In genomic region chr7:107029764-107030286, GRCh38 we compare ENCODE assay signal across 17 cellular contexts. TPM values are rescaled to one million over a fixed set of nuclear protein-coding genes. Genes with fewer than 3 reads are reported as not detected.
DNase-seq lines count a peak whose midpoint lies in the region; ATAC-seq and TF ChIP-seq lines count a peak whose summit lies in the region.
"Had no signal": no experiment of that assay in that cellular context is flagged by ENCODE, and none has a peak within 500 bp of the region (broad histone marks: within the 10 kb centered on the region; RNA-seq: fewer than 3 reads in every experiment).

No MANE protein-coding gene starts in this region.

- no peaks in the 10 kb centered on the region for H3K9me2 ChIP-seq in SK-N-SH

- CTCF ChIA-PET in SK-N-SH (lab: Yijun Ruan, JAX): interaction anchor here (0.8 to 2.1 kb wide), 9 partner anchors 9 to 236 kb away, joined by 3 to 8 read pairs (median 3); no protein-coding TSS in a partner anchor
- CTCF ChIA-PET in Calu3 (lab: Charles Lee): no interaction called here

- TF ChIP-seq EP300 in SK-N-SH (IDR thresholded peaks at IDR 0.05; ENCODE audit: borderline replicate concordance in 1 of 2, low read depth in 1 of 2, low read length in 1 of 2): no peak

- H3K36me3 Mint-ChIP-seq in neural progenitor cell (no peaks in the 10 kb centered on the region), Calu3 (ENCODE audit: insufficient read depth, unreplicated experiment) (no peaks in the 10 kb centered on the region)
- H3K36me3 Mint-ChIP-seq: CD8-positive, alpha-beta T cell had no signal

- H3K27ac ChIP-seq in SK-N-SH (ENCODE audit: low read depth in 2 of 2, low read length in 1 of 2) (no peak overlapping the region), neural progenitor cell (no peak overlapping the region), uterus (no peak overlapping the region)
- H3K27ac ChIP-seq in BLaER1 treated with 17β-estradiol and CSF1 and Interleukin-3, amounts not matched to agents 10 nM and 100 nM: no peak overlapping the region
- H3K27ac ChIP-seq: BLaER1, GM23248 had no signal

- POLR2A ChIA-PET in SK-N-SH (lab: Yijun Ruan, JAX): no interaction called here

- H3F3A ChIP-seq in SK-N-SH (replicated peaks; ENCODE audit: insufficient read depth): no peaks in the 10 kb centered on the region
- H3F3A ChIP-seq in neural progenitor cell (ENCODE audit: low read depth): no peaks in the 10 kb centered on the region

- H3K4me1 ChIP-seq in SK-N-SH (ENCODE audit: control insufficient read depth in 1 of 2, insufficient read depth in 2 of 2, low read depth in 1 of 2, low read length in 1 of 2) (peaks cover 6 to 8% of the 10 kb centered on the region in 2 experiments; a peak in 3 of 4 replicates), neural progenitor cell (no peaks in the 10 kb centered on the region), uterus (no peaks in the 10 kb centered on the region)
- peaks cover 24 to 52% (median 48%) of the 10 kb centered on the region in 10 experiments for H3K4me1 ChIP-seq in BLaER1 treated with 17β-estradiol and CSF1 and Interleukin-3, amounts not matched to agents 10 nM and 100 nM
- H3K4me1 ChIP-seq: HAP-1 had no signal

- WGBS in SK-N-SH (ENCODE audit: low lambda C conversion rate): 67% methylated on average over 4 of the region's 4 CpGs

- H3K9me3 ChIP-seq in SK-N-SH: no peaks in the 10 kb centered on the region
- H3K9me3 ChIP-seq in BLaER1 treated with 17β-estradiol and CSF1 and Interleukin-3, amounts not matched to agents 10 nM and 100 nM (replicated peaks in 1 of 11): no peaks in the 10 kb centered on the region
- no peaks in the 10 kb centered on the region for H3K9me3 ChIP-seq in neural progenitor cell (ENCODE audit: low read depth)
- H3K9me3 ChIP-seq in uterus: no peaks in the 10 kb centered on the region
- H3K9me3 ChIP-seq: BLaER1, HAP-1 had no signal

- H3K27ac Mint-ChIP-seq in neural progenitor cell (no peak overlapping the region), Calu3 (ENCODE audit: unreplicated experiment) (no peak overlapping the region)
- H3K27ac Mint-ChIP-seq: CD8-positive, alpha-beta T cell had no signal

- H3K27me3 ChIP-seq in SK-N-SH (ENCODE audit: insufficient read depth) (no peaks in the 10 kb centered on the region), neural progenitor cell (no peaks in the 10 kb centered on the region), uterus (no peaks in the 10 kb centered on the region)
- no peaks in the 10 kb centered on the region for H3K27me3 ChIP-seq in BLaER1 treated with 17β-estradiol and CSF1 and Interleukin-3, amounts not matched to agents 10 nM and 100 nM
- H3K27me3 ChIP-seq: BLaER1 had no signal

- TF ChIP-seq POLR2A in uterus (IDR thresholded peaks at IDR 0.05): no peak

- H2AFZ ChIP-seq in SK-N-SH (ENCODE audit: low read depth): no peak overlapping the region
- H2AFZ ChIP-seq in neural progenitor cell (replicated peaks): peak overlapping the region; percentile 17

- H3K4me1 Mint-ChIP-seq in neural progenitor cell (no peaks in the 10 kb centered on the region), Calu3 (ENCODE audit: low read depth, unreplicated experiment) (no peaks in the 10 kb centered on the region)

- H3K79me2 ChIP-seq in SK-N-SH (ENCODE audit: insufficient read depth): no peaks in the 10 kb centered on the region
- H3K79me2 ChIP-seq in neural progenitor cell (ENCODE audit: low read depth): no peaks in the 10 kb centered on the region

- intact Hi-C loops in Calu3 (cut with micrococcal nuclease; ENCODE audit: unreplicated experiment) (no loop called here), uterus (cut with DNase I; ENCODE audit: low total_unique reads) (no loop called here)

- TF ChIP-seq CTCF in SK-N-SH (IDR thresholded peaks at IDR 0.05) (no peak), neural progenitor cell (IDR thresholded peaks at IDR 0.05) (no peak), Calu3 (IDR thresholded peaks at IDR 0.05; ENCODE audit: unreplicated experiment) (no peak), uterus (IDR thresholded peaks at IDR 0.05) (no peak)

- BruUV-seq in Calu3 (replicated peaks; lab: Mats Ljungman, UMichigan): no TSS peak

- H3K36me3 ChIP-seq in SK-N-SH (replicated peaks in 1 of 2; ENCODE audit: control insufficient read depth in 1 of 2, insufficient read depth in 2 of 2, low read length in 1 of 2): no peaks in the 10 kb centered on the region
- H3K36me3 ChIP-seq in BLaER1 treated with 17β-estradiol and CSF1 and Interleukin-3, amounts not matched to agents 10 nM and 100 nM: no peaks in the 10 kb centered on the region
- H3K36me3 ChIP-seq in neural progenitor cell: no peaks in the 10 kb centered on the region
- no peaks in the 10 kb centered on the region for H3K36me3 ChIP-seq in uterus
- H3K36me3 ChIP-seq: BLaER1, HAP-1 had no signal

- H3K9ac ChIP-seq in SK-N-SH (no peak overlapping the region), neural progenitor cell (no peak overlapping the region)
- H3K9ac ChIP-seq in BLaER1 treated with 17β-estradiol and CSF1 and Interleukin-3, amounts not matched to agents 10 nM and 100 nM: no peak overlapping the region
- H3K9ac ChIP-seq: BLaER1, GM23248 had no signal

- TF ChIP-seq RAD21 in SK-N-SH (IDR thresholded peaks at IDR 0.05; ENCODE audit: low read length): no peak

- no peak for DNase-seq in SK-N-SH
- DNase-seq in NCI-H1092 treated with DMSO at 0.1 percent for 48 hours (lab: John Stamatoyannopoulos, UW): peak; percentile 38
- no peak for DNase-seq in neural progenitor cell (ENCODE audit: low spot score)
- no peak for DNase-seq in Calu3
- DNase-seq in uterus: no peak
- DNase-seq: 8988T; CD8-positive, alpha-beta T cell; DMS 273 treated with DMSO at 0.1 percent for 48 hours; DMS53; DND-41; EL; GM23248 had no signal

- H3K4me2 ChIP-seq in SK-N-SH (no peak overlapping the region), neural progenitor cell (no peak overlapping the region)
- H3K4me2 ChIP-seq in BLaER1 treated with 17β-estradiol and CSF1 and Interleukin-3, amounts not matched to agents 10 nM and 100 nM: peak overlapping the region in 7 of 11 experiments; percentile 60 to 87 (median 67); a peak in 11 of 22 replicates
- H3K4me2 ChIP-seq: BLaER1 had no signal

- no peaks in the 10 kb centered on the region for H3K9me3 Mint-ChIP-seq in neural progenitor cell
- no peaks in the 10 kb centered on the region for H3K9me3 Mint-ChIP-seq in Calu3 (ENCODE audit: low read depth, unreplicated experiment)
- H3K9me3 Mint-ChIP-seq: CD8-positive, alpha-beta T cell had no signal

- H3K4me3 ChIP-seq in SK-N-SH (ENCODE audit: low read depth in 2 of 2, low read length in 1 of 2) (no peak overlapping the region), neural progenitor cell (no peak overlapping the region), uterus (no peak overlapping the region)
- no peak overlapping the region for H3K4me3 ChIP-seq in BLaER1 treated with 17β-estradiol and CSF1 and Interleukin-3, amounts not matched to agents 10 nM and 100 nM
- H3K4me3 ChIP-seq: BLaER1, GM23248, HAP-1 had no signal

- H3K4me3 Mint-ChIP-seq in neural progenitor cell (no peak overlapping the region), Calu3 (ENCODE audit: low read depth, unreplicated experiment) (no peak overlapping the region)
- H3K4me3 Mint-ChIP-seq: CD8-positive, alpha-beta T cell had no signal

- ATAC-seq in SK-N-SH treated with all-trans-retinoic acid at 6 μM for 48 hours: no peak
- ATAC-seq: CD8-positive, alpha-beta T cell had no signal

- H3K27me3 Mint-ChIP-seq in neural progenitor cell (ENCODE audit: insufficient read depth, low read depth) (no peaks in the 10 kb centered on the region), Calu3 (ENCODE audit: unreplicated experiment) (peaks cover 16% of the 10 kb centered on the region)

- H4K20me1 ChIP-seq in SK-N-SH (ENCODE audit: insufficient read depth) (no peaks in the 10 kb centered on the region), neural progenitor cell (ENCODE audit: low read depth) (no peaks in the 10 kb centered on the region)
- H4K20me1 ChIP-seq in BLaER1 treated with 17β-estradiol and CSF1 and Interleukin-3, amounts not matched to agents 10 nM and 100 nM: no peaks in the 10 kb centered on the region
- H4K20me1 ChIP-seq: BLaER1 had no signal

TF ChIP-seq in SK-N-SH treated with all-trans-retinoic acid at 6 μM for 48 hours, 23 proteins besides CTCF, POLR2A, EP300 and RAD21:
- no peak for TF ChIP-seq ZFP3 (CRISPR knock-in tag; IDR thresholded peaks at IDR 0.05)
- TF ChIP-seq PPARA (CRISPR knock-in tag; IDR thresholded peaks at IDR 0.05; ENCODE audit: borderline replicate concordance): no peak
- peak; percentile 77 for TF ChIP-seq ISL1 (CRISPR knock-in tag; IDR thresholded peaks at IDR 0.05)

TF ChIP-seq in SK-N-SH, 30 proteins besides CTCF, POLR2A, EP300 and RAD21:
- no peak for TF ChIP-seq EZH2phosphoT487 (IDR thresholded peaks at IDR 0.05; ENCODE audit: borderline replicate concordance, low read depth)
- TF ChIP-seq GABPA (IDR thresholded peaks at IDR 0.05; ENCODE audit: low read depth): no peak
- TF ChIP-seq JUND (IDR thresholded peaks at IDR 0.05): no peak
- no peak for TF ChIP-seq YY1 (IDR thresholded peaks at IDR 0.05; ENCODE audit: low read depth)
- TF ChIP-seq POLR2AphosphoS5 (IDR thresholded peaks at IDR 0.05; ENCODE audit: low read depth, low read length): no peak
- TF ChIP-seq ELF1 (IDR thresholded peaks at IDR 0.05): no peak
- no peak for TF ChIP-seq GATA2 (CRISPR knock-in tag; IDR thresholded peaks at IDR 0.05)
- no peak for TF ChIP-seq MEF2A (IDR thresholded peaks at IDR 0.05; ENCODE audit: borderline replicate concordance, low read depth)
- TF ChIP-seq NRF1 (IDR thresholded peaks at IDR 0.05; ENCODE audit: low read depth, low read length): no peak
- no peak for TF ChIP-seq RFX5 (IDR thresholded peaks at IDR 0.05; ENCODE audit: low read length)
- TF ChIP-seq USF1 (IDR thresholded peaks at IDR 0.05; ENCODE audit: borderline replicate concordance, low read depth): no peak

RNA-seq across cellular contexts. Expression of gene PRKAR2B, which starts 14.7 kb away (rescaled TPM):
- 17.3 and 19.3 TPM in 2 replicates for polyA plus RNA-seq in SK-N-SH (2012; rRNA removed)
- 27.9 and 35.2 TPM in 2 replicates for polyA plus RNA-seq in SK-N-SH (2012; cell fraction: cytosol; rRNA removed)
- polyA plus RNA-seq in SK-N-SH (2012; cell fraction: nucleus; rRNA removed): 4.7 and 9.6 TPM in 2 replicates
- total RNA-seq in neural progenitor cell (ENCODE audit: low replicate concordance): 29.1 and 43.4 TPM in 2 replicates
- 1.5 and 3.1 TPM in 2 replicates for total RNA-seq in Calu3 (2022)
- 10 to 100 TPM; 17.5 to 30.5 (median 22.9) TPM for total RNA-seq in uterus
- total RNA-seq: HT-29 had no signal

Comparison
In these comparisons a context has a peak if more than half of its experiments do, and no peak if none do; other contexts are left out.
1. H3K4me2 ChIP-seq: peak in BLaER1 treated with 17β-estradiol and CSF1 and Interleukin-3, amounts not matched to agents 10 nM and 100 nM (7 of 11); none in SK-N-SH (single experiment) and neural progenitor cell (single experiment).